Comparison of ENCODE assay signal across 22 cellular contexts in genomic region chr19:5076440-5077208, GRCh38.
"Had no signal": no experiment of that assay in that cellular context is flagged by ENCODE, and none has a peak within 500 bp of the region (broad histone marks: within the 10 kb centered on the region; RNA-seq: fewer than 3 reads in every experiment).

No MANE protein-coding gene starts in this region.

- H3K4me3 Mint-ChIP-seq: activated naive CD8-positive, alpha-beta T cell; activated T-cell treated with anti-CD3 and anti-CD28 coated beads, Interleukin-2, amount 50 U/mL, for 24 hours; nephron; type B pancreatic cell had no signal

- H3K9me3 ChIP-seq: adrenal gland, left lung, thoracic aorta, vagina had no signal

- H3K27ac Mint-ChIP-seq: activated naive CD8-positive, alpha-beta T cell; activated T-helper 2 cell treated with anti-CD3 and anti-CD28 coated beads, Interferon-gamma antibody, Interleukin-2, Interleukin-4, amounts not matched to agents 10 μg/mL and 5 μg/mL and 100 μg/mL, durations not matched to agents 14 hours and 24 hours and 36 hours; nephron; type B pancreatic cell had no signal

- H3K27ac ChIP-seq: adrenal gland, left lung, thoracic aorta, vagina had no signal

- H3K27me3 Mint-ChIP-seq: activated naive CD8-positive, alpha-beta T cell; activated T-cell treated with anti-CD3 and anti-CD28 coated beads, Interleukin-2, amount 50 U/mL, for 24 hours; type B pancreatic cell had no signal

- H3K27me3 ChIP-seq: adrenal gland, cardiac muscle cell, left lung, vagina had no signal

- ATAC-seq: left lung had no signal

- H3K4me3 ChIP-seq: adrenal gland, cardiac muscle cell, left lung, thoracic aorta, vagina had no signal

- FAIRE-seq: endometrium had no signal

- H3K4me1 ChIP-seq: adrenal gland had no signal

- DNase-seq: activated CD4-positive, alpha-beta T cell treated with anti-CD3 and anti-CD28 coated beads for 1 hour; activated CD4-positive, alpha-beta T cell treated with anti-CD3 and anti-CD28 coated beads, Interleukin-2, amount 50 U/mL, for 1 hour; activated CD8-positive, alpha-beta memory T cell treated with anti-CD3 and anti-CD28 coated beads for 24 hours; activated CD8-positive, alpha-beta memory T cell treated with anti-CD3 and anti-CD28 coated beads, Interleukin-2, amount 50 U/mL, for 4 hours; activated naive CD4-positive, alpha-beta T cell; activated T-cell treated with anti-CD3 and anti-CD28 coated beads, Interleukin-2, amount 50 U/mL, for 24 hours; adrenal gland; cortex of kidney; erythroblast; foreskin fibroblast; left lung; midbrain; stimulated activated CD4-positive, alpha-beta T cell treated with anti-CD3 and anti-CD28 coated beads, Interleukin-4, amount 100 ng/mL, for 1 hour; stimulated activated naive CD4-positive, alpha-beta T cell treated with Interleukin-2 at 50 U/mL for 16 hours had no signal

- H3K9me3 Mint-ChIP-seq: activated T-cell treated with anti-CD3 and anti-CD28 coated beads, Interleukin-2, amount 50 U/mL, for 24 hours; activated T-helper 2 cell treated with anti-CD3 and anti-CD28 coated beads, Interferon-gamma antibody, Interleukin-2, Interleukin-4, amounts not matched to agents 10 μg/mL and 5 μg/mL and 100 μg/mL, durations not matched to agents 14 hours and 24 hours and 36 hours; nephron; type B pancreatic cell had no signal

- H3K36me3 Mint-ChIP-seq: activated naive CD8-positive, alpha-beta T cell had no signal
